In the genomic region with DNA sequence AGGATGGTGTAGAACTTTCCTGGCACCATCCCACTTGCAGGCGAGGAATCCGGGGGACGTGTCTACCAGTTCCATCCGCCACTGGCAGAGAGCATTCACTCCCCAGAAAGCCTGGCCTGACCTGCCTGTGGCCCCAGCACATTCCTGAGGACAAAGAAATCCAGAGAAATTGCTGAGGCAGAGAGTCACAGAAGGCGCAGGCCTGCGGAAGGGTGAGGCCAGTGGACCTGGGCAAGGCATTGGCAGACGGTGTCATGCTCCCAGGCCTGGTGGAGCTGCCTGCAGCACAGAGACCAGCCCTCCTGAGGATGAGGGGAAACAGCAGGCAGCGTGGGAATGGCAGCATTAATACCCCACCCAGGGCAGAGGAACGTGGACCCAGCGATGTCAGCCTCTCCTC, we compare ENCODE assay signal across 13 cellular contexts.
DNase-seq lines count a peak whose midpoint lies in the region; ATAC-seq and TF ChIP-seq lines count a peak whose summit lies in the region.
"Had no signal": no experiment of that assay in that cellular context is flagged by ENCODE, and none has a peak within 500 bp of the region (broad histone marks: within the 10 kb centered on the region; RNA-seq: fewer than 3 reads in every experiment).

No MANE protein-coding gene starts in this region.

- in situ Hi-C loops in ACHN (cut with HindIII; ENCODE audit: low pct_ligation_motif_present, low pct_unique_long_range_greater_than_20kb, low sequenced_read_pairs), result no loop called here
- in situ Hi-C loops in IMR-90 (cut with MboI; ENCODE audit: low sequenced_read_pairs), result no loop called here

- H2BK15ac ChIP-seq in IMR-90 (ENCODE audit: low read depth, low read length), result peak overlapping the region; percentile 89

- no peak overlapping the region for H3K4me3 Mint-ChIP-seq in T-helper 17 cell
- H3K4me3 Mint-ChIP-seq: T-helper 1 cell treated with Interleukin-12 subunit alpha and Interleukin-12 subunit beta and Interleukin-4 antibody, amounts not matched to agents 30 μg/mL and 1 μg/mL, for 36 hours had no signal

- no peaks in the 10 kb centered on the region for H3K36me3 Mint-ChIP-seq in T-helper 17 cell (ENCODE audit: low read depth)

- H3K4me1 ChIP-seq in IMR-90 (ENCODE audit: control insufficient read depth, insufficient read depth, low read length), result peaks cover 30% of the 10 kb centered on the region
- peaks cover 41% of the 10 kb centered on the region for H3K4me1 ChIP-seq in mesodermal cell (ENCODE audit: control insufficient read depth, insufficient read depth, low read length, poor library complexity, severe bottlenecking)
- peaks cover 0 to 3% (median 0%) of the 10 kb centered on the region in 12 donors for H3K4me1 ChIP-seq in heart left ventricle
- H3K4me1 ChIP-seq: adrenal gland had no signal

- POLR2A ChIA-PET in IMR-90 (lab: Charles Lee; ENCODE audit: unreplicated experiment), result interaction anchor here (1.1 to 1.4 kb wide), 2 partner anchors 81 to 184 kb away, joined by 3 to 7 read pairs; partner anchors contain the start of gene F3

- no peaks in the 10 kb centered on the region for H4K20me1 ChIP-seq in IMR-90 (ENCODE audit: insufficient read depth, low read length)

- ATAC-seq in IMR-90 (ENCODE audit: low read depth) (peak; percentile 76), heart left ventricle (no peak), T-helper 17 cell (no peak)

- TF ChIP-seq CTCF in IMR-90 (conservative IDR thresholded peaks at IDR 0.05; ENCODE audit: low read depth, low read length), result no peak
- no peak for TF ChIP-seq CTCF in choroid plexus epithelial cell (conservative IDR thresholded peaks at IDR 0.05; ENCODE audit: low read depth, low read length)
- TF ChIP-seq CTCF in heart left ventricle (IDR thresholded peaks at IDR 0.05), result no peak

- H2BK5ac ChIP-seq in IMR-90 (ENCODE audit: low read depth, low read length, poor library complexity, severe bottlenecking), result peak overlapping the region; percentile 89

- H3K9me3 ChIP-seq in IMR-90 (ENCODE audit: control insufficient read depth, insufficient read depth, low read length) (0 out of 2 replicates have a peak, but pooled peaks cover 2% of the 10 kb centered on the region), mesodermal cell (ENCODE audit: control insufficient read depth, low read length) (peaks cover 8% of the 10 kb centered on the region), heart left ventricle (no peaks in the 10 kb centered on the region), T-helper 17 cell (ENCODE audit: control insufficient read depth, low read length, poor library complexity, severe bottlenecking) (no peaks in the 10 kb centered on the region)
- H3K9me3 ChIP-seq: adrenal gland had no signal

- H3K9me1 ChIP-seq in IMR-90 (ENCODE audit: insufficient read depth, low read length), result peaks cover 30% of the 10 kb centered on the region

- WGBS in IMR-90 (ENCODE audit: extremely low coverage in 2 of 2, insufficient read length in 1 of 2), 2 experiments, result 88% methylated on average over 1 of the region's 10 CpGs; no CpG with 5 or more reads in 1 of the 2 experiments
- 76 to 82% methylated on average over 6 to 7 of the region's 10 CpGs for WGBS in mesodermal cell (ENCODE audit: insufficient coverage in 2 of 2), 2 experiments
- 83 to 92% (median 89%) methylated on average over 9 to 10 of the region's 10 CpGs for WGBS in heart left ventricle, 4 donors

- H3K36me3 ChIP-seq in IMR-90 (ENCODE audit: control insufficient read depth, insufficient read depth, low read length) (no peaks in the 10 kb centered on the region), mesodermal cell (ENCODE audit: control insufficient read depth, insufficient read depth, low read length) (no peaks in the 10 kb centered on the region), heart left ventricle (no peaks in the 10 kb centered on the region)
- H3K36me3 ChIP-seq: adrenal gland had no signal

- peak overlapping the region; percentile 88 to 89 for H4K8ac ChIP-seq in IMR-90 (ENCODE audit: low read depth in 2 of 2, low read length in 2 of 2)

- H2AK5ac ChIP-seq in IMR-90 (ENCODE audit: low read depth, low read length), result peak overlapping the region; percentile 99

- peak overlapping the region; percentile 85 for H3K18ac ChIP-seq in IMR-90 (ENCODE audit: low read depth, low read length)

- H2BK20ac ChIP-seq in IMR-90 (ENCODE audit: low read depth, low read length), result peak overlapping the region; percentile 95

- H3K56ac ChIP-seq in IMR-90 (ENCODE audit: extremely low read depth, insufficient read depth, low read length), result peak overlapping the region; percentile 72; the same call in 1 of the 2 replicates

- peak overlapping the region; percentile 70 for H3K23ac ChIP-seq in IMR-90 (ENCODE audit: low read depth, low read length)

- H2AK9ac ChIP-seq in IMR-90 (replicated peaks; ENCODE audit: low read depth, low read length, poor library complexity), result peak overlapping the region; percentile 80

- H3K4ac ChIP-seq in IMR-90 (ENCODE audit: low read depth, low read length), result peak overlapping the region; percentile 93

- H3K14ac ChIP-seq in IMR-90 (replicated peaks; ENCODE audit: low read depth, low read length), result peak overlapping the region; percentile 94

- intact Hi-C loops in IMR-90 (cut with micrococcal nuclease), result no loop called here
- intact Hi-C loops in heart left ventricle (cut with DNase I), result no loop called here

- H4K5ac ChIP-seq in IMR-90 (ENCODE audit: low read depth, low read length), result peak overlapping the region; percentile 81

- no peak overlapping the region for H3K4me3 ChIP-seq in IMR-90 (ENCODE audit: insufficient read depth, low read depth, low read length)
- no peak overlapping the region for H3K4me3 ChIP-seq in choroid plexus epithelial cell (ENCODE audit: low read depth, low read length)
- H3K4me3 ChIP-seq in mesodermal cell (ENCODE audit: extremely low read depth, insufficient read depth, low read length, poor library complexity, severe bottlenecking), result no peak overlapping the region
- H3K4me3 ChIP-seq in heart left ventricle, result no peak overlapping the region
- H3K4me3 ChIP-seq: adrenal gland had no signal

- no TSS peak for BruUV-seq in IMR-90 (replicated peaks; lab: Mats Ljungman, UMichigan)

- CTCF ChIA-PET in IMR-90 (lab: Yijun Ruan, JAX), result interaction anchor here (1.0 kb wide), 1 partner anchor 53 kb away, joined by 3 read pairs; no protein-coding TSS in a partner anchor

- H3K79me1 ChIP-seq in IMR-90 (ENCODE audit: low read depth in 1 of 2, low read length in 2 of 2), result peaks cover 0 to 12% of the 10 kb centered on the region in 2 experiments; a peak in 2 of 4 replicates

- H3K27me3 ChIP-seq in IMR-90 (ENCODE audit: control insufficient read depth, insufficient read depth, low read length) (no peaks in the 10 kb centered on the region), heart left ventricle (no peaks in the 10 kb centered on the region)
- H3K27me3 ChIP-seq: adrenal gland had no signal

- H3K27ac Mint-ChIP-seq in T-helper 17 cell, result no peak overlapping the region
- H3K27ac Mint-ChIP-seq: T-helper 1 cell treated with Interleukin-12 subunit alpha and Interleukin-12 subunit beta and Interleukin-4 antibody, amounts not matched to agents 30 μg/mL and 1 μg/mL, for 36 hours had no signal

- peak overlapping the region; percentile 96 for H2BK120ac ChIP-seq in IMR-90 (ENCODE audit: low read depth, low read length)

- H3K27ac ChIP-seq in IMR-90 (ENCODE audit: insufficient read depth, low read length), result peak overlapping the region; percentile 38
- H3K27ac ChIP-seq in mesodermal cell (ENCODE audit: low read depth, low read length, severe bottlenecking), result peak overlapping the region; percentile 69
- H3K27ac ChIP-seq in heart left ventricle, result no peak overlapping the region
- H3K27ac ChIP-seq: adrenal gland had no signal

- no peak for TF ChIP-seq RAD21 in IMR-90 (IDR thresholded peaks at IDR 0.05; ENCODE audit: low read length)

- TF ChIP-seq POLR2A in IMR-90 (IDR thresholded peaks at IDR 0.05; ENCODE audit: low read depth, low read length) (no peak), heart left ventricle (IDR thresholded peaks at IDR 0.05) (no peak)

- H3K4me1 Mint-ChIP-seq in T-helper 17 cell, result no peaks in the 10 kb centered on the region

- DNase-seq in ACHN, result peak; percentile 13
- DNase-seq in IMR-90, result peak; percentile 61
- peak; percentile 77 for DNase-seq in choroid plexus epithelial cell (ENCODE audit: low read depth)
- no peak for DNase-seq in heart left ventricle
- no peak for DNase-seq in stimulated activated CD4-positive, alpha-beta T cell treated with anti-CD3 and anti-CD28 coated beads, Interleukin-4, amount 100 ng/mL, for 1 hour
- DNase-seq in stimulated activated CD4-positive, alpha-beta T cell treated with anti-CD3 and anti-CD28 coated beads, Interleukin-15, amount 100 ng/mL, for 24 hours, result no peak
- DNase-seq in T-helper 17 cell, result no peak
- DNase-seq: GDM1, NCI-H1105, NCI-H748 treated with DMSO at 0.1 percent for 48 hours had no signal

- peak overlapping the region; percentile 95 for H4K91ac ChIP-seq in IMR-90 (ENCODE audit: insufficient read depth, low read depth, low read length)

- H2AFZ ChIP-seq in IMR-90 (replicated peaks; ENCODE audit: low read length, poor library complexity), result peak overlapping the region; percentile 34

- H3K27me3 Mint-ChIP-seq in T-helper 17 cell, result no peaks in the 10 kb centered on the region

- no peak overlapping the region for H3K4me2 ChIP-seq in IMR-90 (ENCODE audit: low read depth, low read length)

- H3K9ac ChIP-seq in IMR-90 (ENCODE audit: low read depth, low read length), result peak overlapping the region; percentile 41; the same call in 1 of the 2 replicates

- dilution Hi-C loops in IMR-90 (cut with HindIII; ENCODE audit: low sequenced_read_pairs, unreplicated experiment), result no loop called here

TF ChIP-seq in IMR-90, 13 proteins besides CTCF, POLR2A, EP300 and RAD21:
- TF ChIP-seq BHLHE40 (IDR thresholded peaks at IDR 0.05; ENCODE audit: low read depth, low read length) (no peak), MXI1 (IDR thresholded peaks at IDR 0.05; ENCODE audit: borderline replicate concordance, low read depth, low read length) (no peak), USF2 (IDR thresholded peaks at IDR 0.05; ENCODE audit: low read depth, low read length) (no peak), CHD1 (IDR thresholded peaks at IDR 0.05; ENCODE audit: low read depth, low read length) (no peak), MAZ (IDR thresholded peaks at IDR 0.05; ENCODE audit: borderline replicate concordance, low read depth, low read length) (no peak), CEBPB (IDR thresholded peaks at IDR 0.05; ENCODE audit: low read depth, low read length) (no peak), SMC3 (IDR thresholded peaks at IDR 0.05; ENCODE audit: low read depth, low read length) (no peak)

Comparison
In these comparisons a context has a peak if more than half of its experiments do, and no peak if none do; other contexts are left out.
1. DNase-seq: peak in ACHN (single experiment), IMR-90 (single experiment) and choroid plexus epithelial cell (single experiment); none in heart left ventricle (0 of 5), stimulated activated CD4-positive, alpha-beta T cell treated with anti-CD3 and anti-CD28 coated beads, Interleukin-4, amount 100 ng/mL, for 1 hour (single experiment), stimulated activated CD4-positive, alpha-beta T cell treated with anti-CD3 and anti-CD28 coated beads, Interleukin-15, amount 100 ng/mL, for 24 hours (single experiment) and T-helper 17 cell (0 of 3).
2. H3K27ac ChIP-seq: peak in IMR-90 (single experiment) and mesodermal cell (single experiment); none in heart left ventricle (0 of 12).